In genomic region chrX:9899640-9900075, GRCh38 we compare ENCODE assay signal across 9 cellular contexts.
DNase-seq lines count a peak whose midpoint lies in the region; ATAC-seq and TF ChIP-seq lines count a peak whose summit lies in the region.
"Had no signal": no experiment of that assay in that cellular context is flagged by ENCODE, and none has a peak within 500 bp of the region (broad histone marks: within the 10 kb centered on the region; RNA-seq: fewer than 3 reads in every experiment).

No MANE protein-coding gene starts in this region.

- H3K27me3 ChIP-seq in testis = no peaks in the 10 kb centered on the region

- 14 to 39% methylated on average over 3 to 11 of the region's 17 CpGs for WGBS in testis, 2 donors

- no peak for TF ChIP-seq CTCF in testis (IDR thresholded peaks at IDR 0.05)

- no peak overlapping the region for H3K27ac ChIP-seq in testis

- peak; percentile 2 for DNase-seq in stimulated activated CD4-positive, alpha-beta T cell treated with anti-CD3 and anti-CD28 coated beads, Interleukin-1b, Interleukin-23, amount 100 ng/mL, for 48 hours
- no peak for DNase-seq in stimulated activated CD4-positive, alpha-beta T cell treated with anti-CD3 and anti-CD28 coated beads, Interleukin-12 subunit alpha, Interleukin-12 subunit beta, amount 100 ng/mL, for 4 hours
- peak; percentile 30 to 31 for DNase-seq in activated T-cell treated with anti-CD3 and anti-CD28 coated beads, Interleukin-2, amount 50 U/mL, for 48 hours
- peak; percentile 72 for DNase-seq in inferior parietal cortex (ENCODE audit: extremely low spot score)
- DNase-seq in testis = peak; percentile 81
- no peak for DNase-seq in GM19238 (ENCODE audit: insufficient read length, low spot score)
- DNase-seq: activated CD4-positive, alpha-beta T cell treated with anti-CD3 and anti-CD28 coated beads, Interleukin-2, amount 10 ng/mL, durations not matched to agents 7 days and 5 days had no signal

- ATAC-seq in HG02623 (IDR thresholded peaks at IDR 0.05; ENCODE audit: unreplicated experiment) (no peak), HG02981 (IDR thresholded peaks at IDR 0.05; ENCODE audit: unreplicated experiment) (no peak)

- no peak for TF ChIP-seq POLR2A in testis (IDR thresholded peaks at IDR 0.05)

- H3K36me3 ChIP-seq in testis (ENCODE audit: low read depth, missing control alignments) = no peaks in the 10 kb centered on the region

- intact Hi-C loops in testis (cut with DNase I; ENCODE audit: low total_unique reads) = no loop called here

- no peaks in the 10 kb centered on the region for H3K4me1 ChIP-seq in testis

- no peak overlapping the region for H3K4me3 ChIP-seq in testis

- no peaks in the 10 kb centered on the region for H3K9me3 ChIP-seq in testis

Comparison
In these comparisons a context has a peak if more than half of its experiments do, and no peak if none do; other contexts are left out.
1. DNase-seq: peak in stimulated activated CD4-positive, alpha-beta T cell treated with anti-CD3 and anti-CD28 coated beads, Interleukin-1b, Interleukin-23, amount 100 ng/mL, for 48 hours (single experiment), activated T-cell treated with anti-CD3 and anti-CD28 coated beads, Interleukin-2, amount 50 U/mL, for 48 hours (2 of 2), inferior parietal cortex (single experiment) and testis (single experiment); none in stimulated activated CD4-positive, alpha-beta T cell treated with anti-CD3 and anti-CD28 coated beads, Interleukin-12 subunit alpha, Interleukin-12 subunit beta, amount 100 ng/mL, for 4 hours (single experiment) and GM19238 (single experiment).